Comparison of ENCODE assay signal across 1 cellular context in the genomic region with DNA sequence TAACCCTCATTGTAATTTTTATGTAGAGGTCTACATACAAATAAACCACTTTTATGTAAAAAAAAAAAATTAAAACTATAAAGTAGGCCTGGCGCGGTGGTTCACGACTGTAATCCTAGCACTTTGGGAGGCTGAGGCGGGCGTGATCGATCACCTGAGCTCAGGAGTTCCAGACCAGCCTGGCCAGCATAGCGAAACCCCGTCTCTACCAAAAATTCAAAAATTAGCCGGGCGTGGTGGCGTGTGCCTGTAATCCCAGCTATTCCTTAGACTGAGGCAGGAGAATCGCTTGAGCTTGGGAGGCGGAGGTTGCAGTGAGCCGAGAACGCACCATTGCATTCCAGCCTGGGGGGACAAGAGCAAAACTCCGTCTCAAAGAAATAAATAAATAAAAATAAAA.
TF ChIP-seq lines count a peak whose summit lies in the region.

No MANE protein-coding gene starts in this region.

TF ChIP-seq in GM12878, 131 proteins besides CTCF, POLR2A, EP300 and RAD21:
- TF ChIP-seq, protein P1, sequence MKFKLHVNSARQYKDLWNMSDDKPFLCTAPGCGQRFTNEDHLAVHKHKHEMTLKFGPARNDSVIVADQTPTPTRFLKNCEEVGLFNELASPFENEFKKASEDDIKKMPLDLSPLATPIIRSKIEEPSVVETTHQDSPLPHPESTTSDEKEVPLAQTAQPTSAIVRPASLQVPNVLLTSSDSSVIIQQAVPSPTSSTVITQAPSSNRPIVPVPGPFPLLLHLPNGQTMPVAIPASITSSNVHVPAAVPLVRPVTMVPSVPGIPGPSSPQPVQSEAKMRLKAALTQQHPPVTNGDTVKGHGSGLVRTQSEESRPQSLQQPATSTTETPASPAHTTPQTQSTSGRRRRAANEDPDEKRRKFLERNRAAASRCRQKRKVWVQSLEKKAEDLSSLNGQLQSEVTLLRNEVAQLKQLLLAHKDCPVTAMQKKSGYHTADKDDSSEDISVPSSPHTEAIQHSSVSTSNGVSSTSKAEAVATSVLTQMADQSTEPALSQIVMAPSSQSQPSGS (IDR thresholded peaks at IDR 0.05; ENCODE audit: low read length): no peak
- TF ChIP-seq, protein P2, sequence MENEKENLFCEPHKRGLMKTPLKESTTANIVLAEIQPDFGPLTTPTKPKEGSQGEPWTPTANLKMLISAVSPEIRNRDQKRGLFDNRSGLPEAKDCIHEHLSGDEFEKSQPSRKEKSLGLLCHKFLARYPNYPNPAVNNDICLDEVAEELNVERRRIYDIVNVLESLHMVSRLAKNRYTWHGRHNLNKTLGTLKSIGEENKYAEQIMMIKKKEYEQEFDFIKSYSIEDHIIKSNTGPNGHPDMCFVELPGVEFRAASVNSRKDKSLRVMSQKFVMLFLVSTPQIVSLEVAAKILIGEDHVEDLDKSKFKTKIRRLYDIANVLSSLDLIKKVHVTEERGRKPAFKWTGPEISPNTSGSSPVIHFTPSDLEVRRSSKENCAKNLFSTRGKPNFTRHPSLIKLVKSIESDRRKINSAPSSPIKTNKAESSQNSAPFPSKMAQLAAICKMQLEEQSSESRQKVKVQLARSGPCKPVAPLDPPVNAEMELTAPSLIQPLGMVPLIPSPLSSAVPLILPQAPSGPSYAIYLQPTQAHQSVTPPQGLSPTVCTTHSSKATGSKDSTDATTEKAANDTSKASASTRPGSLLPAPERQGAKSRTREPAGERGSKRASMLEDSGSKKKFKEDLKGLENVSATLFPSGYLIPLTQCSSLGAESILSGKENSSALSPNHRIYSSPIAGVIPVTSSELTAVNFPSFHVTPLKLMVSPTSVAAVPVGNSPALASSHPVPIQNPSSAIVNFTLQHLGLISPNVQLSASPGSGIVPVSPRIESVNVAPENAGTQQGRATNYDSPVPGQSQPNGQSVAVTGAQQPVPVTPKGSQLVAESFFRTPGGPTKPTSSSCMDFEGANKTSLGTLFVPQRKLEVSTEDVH (IDR thresholded peaks at IDR 0.05; ENCODE audit: low read depth, partially characterized antibody): no peak
- TF ChIP-seq, protein P3, sequence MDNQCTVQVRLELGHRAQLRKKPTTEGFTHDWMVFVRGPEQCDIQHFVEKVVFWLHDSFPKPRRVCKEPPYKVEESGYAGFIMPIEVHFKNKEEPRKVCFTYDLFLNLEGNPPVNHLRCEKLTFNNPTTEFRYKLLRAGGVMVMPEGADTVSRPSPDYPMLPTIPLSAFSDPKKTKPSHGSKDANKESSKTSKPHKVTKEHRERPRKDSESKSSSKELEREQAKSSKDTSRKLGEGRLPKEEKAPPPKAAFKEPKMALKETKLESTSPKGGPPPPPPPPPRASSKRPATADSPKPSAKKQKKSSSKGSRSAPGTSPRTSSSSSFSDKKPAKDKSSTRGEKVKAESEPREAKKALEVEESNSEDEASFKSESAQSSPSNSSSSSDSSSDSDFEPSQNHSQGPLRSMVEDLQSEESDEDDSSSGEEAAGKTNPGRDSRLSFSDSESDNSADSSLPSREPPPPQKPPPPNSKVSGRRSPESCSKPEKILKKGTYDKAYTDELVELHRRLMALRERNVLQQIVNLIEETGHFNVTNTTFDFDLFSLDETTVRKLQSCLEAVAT (IDR thresholded peaks at IDR 0.05): peak; percentile 91; the same call in 1 of the 2 replicates
